Comparison of ENCODE assay signal across 30 cellular contexts in genomic region chr1:172581273-172581672, GRCh38. TPM values are rescaled to one million over a fixed set of nuclear protein-coding genes. Genes with fewer than 3 reads are reported as not detected.
DNase-seq lines count a peak whose midpoint lies in the region; ATAC-seq and TF ChIP-seq lines count a peak whose summit lies in the region.
"Had no signal": no experiment of that assay in that cellular context is flagged by ENCODE, and none has a peak within 500 bp of the region (broad histone marks: within the 10 kb centered on the region; RNA-seq: fewer than 3 reads in every experiment).

No MANE protein-coding gene starts in this region.

- H3K79me1 ChIP-seq in mesenchymal stem cell (replicated peaks; ENCODE audit: low read length, poor library complexity, severe bottlenecking), result no peaks in the 10 kb centered on the region

- H3K4me1 ChIP-seq in mesenchymal stem cell (ENCODE audit: control insufficient read depth, insufficient read depth, low read depth, low read length) (no peaks in the 10 kb centered on the region), smooth muscle cell (ENCODE audit: low read depth) (no peaks in the 10 kb centered on the region), upper lobe of right lung (no peaks in the 10 kb centered on the region)
- H3K4me1 ChIP-seq: prostate gland had no signal

- ATAC-seq in activated CD8-positive, alpha-beta T cell treated with anti-CD3 and anti-CD28 coated beads, Interleukin-2, amount 10 ng/mL, durations not matched to agents 7 days and 5 days, result no peak
- ATAC-seq in activated CD8-positive, alpha-beta T cell treated with anti-CD3 and anti-CD28 coated beads for 36 hours, result no peak
- no peak for ATAC-seq in T-helper 17 cell
- ATAC-seq in upper lobe of right lung, result no peak
- ATAC-seq in HG02678 (IDR thresholded peaks at IDR 0.05; ENCODE audit: unreplicated experiment), result no peak
- ATAC-seq: activated naive CD8-positive, alpha-beta T cell treated with anti-CD3 and anti-CD28 coated beads, Interleukin-2, amount 50 U/mL, for 24 hours; body of pancreas had no signal

- H4K8ac ChIP-seq in mesenchymal stem cell (ENCODE audit: low read length), result no peak overlapping the region

- no peak overlapping the region for H2AFZ ChIP-seq in mesenchymal stem cell (ENCODE audit: low read depth, low read length)
- H2AFZ ChIP-seq in smooth muscle cell (ENCODE audit: low read depth), result no peak overlapping the region

- H3K4ac ChIP-seq in mesenchymal stem cell (ENCODE audit: low read depth in 1 of 2, low read length in 2 of 2), result no peak overlapping the region

- H3K27ac ChIP-seq in mesenchymal stem cell (ENCODE audit: low read length, poor library complexity, severe bottlenecking) (no peak overlapping the region), smooth muscle cell (ENCODE audit: low read depth) (peak overlapping the region; percentile 36), upper lobe of right lung (no peak overlapping the region)
- H3K27ac ChIP-seq: epithelial cell of prostate, prostate gland, sigmoid colon had no signal

- peaks cover 20% of the 10 kb centered on the region for H3K79me2 ChIP-seq in smooth muscle cell (ENCODE audit: low read depth)

- no peaks in the 10 kb centered on the region for H3K9me3 Mint-ChIP-seq in activated CD8-positive, alpha-beta T cell treated with anti-CD3 and anti-CD28 coated beads, Interleukin-2, amount 10 ng/mL, durations not matched to agents 7 days and 5 days (ENCODE audit: insufficient read depth)
- H3K9me3 Mint-ChIP-seq in activated CD8-positive, alpha-beta T cell treated with anti-CD3 and anti-CD28 coated beads for 36 hours, result no peaks in the 10 kb centered on the region
- H3K9me3 Mint-ChIP-seq: activated naive CD8-positive, alpha-beta T cell treated with anti-CD3 and anti-CD28 coated beads, Interleukin-2, amount 50 U/mL, for 24 hours had no signal

- H3K4me3 ChIP-seq in mesenchymal stem cell (ENCODE audit: insufficient read depth in 1 of 2, low read depth in 1 of 2, low read length in 2 of 2), result no peak overlapping the region
- no peak overlapping the region for H3K4me3 ChIP-seq in smooth muscle cell
- no peak overlapping the region for H3K4me3 ChIP-seq in upper lobe of right lung
- H3K4me3 ChIP-seq: body of pancreas, lung, prostate gland, sigmoid colon had no signal

- POLR2A ChIA-PET in activated CD8-positive, alpha-beta T cell treated with anti-CD3 and anti-CD28 coated beads, Interleukin-2, amount 10 ng/mL, durations not matched to agents 7 days and 5 days (lab: Charles Lee), result no interaction called here
- POLR2A ChIA-PET in activated CD8-positive, alpha-beta T cell treated with anti-CD3 and anti-CD28 coated beads for 36 hours (lab: Charles Lee), result no interaction called here

- no peak overlapping the region for H2BK12ac ChIP-seq in mesenchymal stem cell (ENCODE audit: low read length in 2 of 2)

- H3K36me3 ChIP-seq in mesenchymal stem cell (ENCODE audit: control insufficient read depth in 1 of 2, insufficient read depth in 2 of 2, low read depth in 1 of 2, low read length in 2 of 2) (peaks cover 3 to 53% of the 10 kb centered on the region in 2 experiments), smooth muscle cell (ENCODE audit: low read depth) (peaks cover 8% of the 10 kb centered on the region), upper lobe of right lung (peaks cover 29% of the 10 kb centered on the region)
- H3K36me3 ChIP-seq: prostate gland had no signal

- H3K4me1 Mint-ChIP-seq in activated CD8-positive, alpha-beta T cell treated with anti-CD3 and anti-CD28 coated beads, Interleukin-2, amount 10 ng/mL, durations not matched to agents 7 days and 5 days (ENCODE audit: low read depth), result peaks cover 3% of the 10 kb centered on the region
- peaks cover 6% of the 10 kb centered on the region for H3K4me1 Mint-ChIP-seq in activated CD8-positive, alpha-beta T cell treated with anti-CD3 and anti-CD28 coated beads for 36 hours (ENCODE audit: low read depth)
- H3K4me1 Mint-ChIP-seq in T-helper 17 cell, result peaks cover 15% of the 10 kb centered on the region

- no peak overlapping the region for H3K18ac ChIP-seq in mesenchymal stem cell (ENCODE audit: low read depth in 1 of 2, low read length in 2 of 2)

- H3K23ac ChIP-seq in mesenchymal stem cell (ENCODE audit: low read length in 2 of 2), result no peak overlapping the region

- no peak for DNase-seq in activated CD8-positive, alpha-beta T cell treated with anti-CD3 and anti-CD28 coated beads, Interleukin-2, amount 10 ng/mL, durations not matched to agents 7 days and 5 days
- no peak for DNase-seq in activated CD8-positive, alpha-beta T cell treated with anti-CD3 and anti-CD28 coated beads for 36 hours
- DNase-seq in T-helper 17 cell, result no peak
- peak; percentile 10 for DNase-seq in mesenchymal stem cell
- no peak for DNase-seq in smooth muscle cell (lab: John Stamatoyannopoulos, UW; ENCODE audit: unreplicated experiment)
- no peak for DNase-seq in upper lobe of right lung
- DNase-seq in activated CD4-positive, alpha-beta T cell treated with anti-CD3 and anti-CD28 coated beads, Interleukin-2, amount 50 U/mL, for 48 hours, result no peak
- DNase-seq: 8988T; activated CD4-positive, alpha-beta T cell treated with anti-CD3 and anti-CD28 coated beads for 1 hour; activated gamma-delta T cell; activated naive CD8-positive, alpha-beta T cell treated with anti-CD3 and anti-CD28 coated beads, Interleukin-2, amount 50 U/mL, for 24 hours; activated T-cell treated with anti-CD3 and anti-CD28 coated beads for 4 hours; body of pancreas; H7; head of caudate nucleus; KG1; kidney glomerular epithelial cell; MM.1S; NCI-H1417; NCI-H2081; NCI-H345; SIG-M5; sigmoid colon; stimulated activated naive CD4-positive, alpha-beta T cell treated with Interleukin-2 at 50 U/mL for 16 hours; T-helper 1 cell had no signal

- no peaks in the 10 kb centered on the region for H3K27me3 ChIP-seq in mesenchymal stem cell (ENCODE audit: control insufficient read depth in 1 of 2, insufficient read depth in 1 of 2, low read length in 2 of 2)
- H3K27me3 ChIP-seq in smooth muscle cell (ENCODE audit: low read depth), result no peaks in the 10 kb centered on the region
- H3K27me3 ChIP-seq in upper lobe of right lung, result no peaks in the 10 kb centered on the region
- H3K27me3 ChIP-seq: body of pancreas, neutrophil, sigmoid colon had no signal

- no peak overlapping the region for H4K91ac ChIP-seq in mesenchymal stem cell (ENCODE audit: low read length)

- H3K14ac ChIP-seq in mesenchymal stem cell (ENCODE audit: low read length in 2 of 2), result no peak overlapping the region

- H3K9me3 ChIP-seq in T-helper 17 cell (ENCODE audit: control insufficient read depth, low read length, poor library complexity, severe bottlenecking) (no peaks in the 10 kb centered on the region), mesenchymal stem cell (ENCODE audit: control insufficient read depth, low read length) (no peaks in the 10 kb centered on the region), smooth muscle cell (replicated peaks; ENCODE audit: low read depth) (no peaks in the 10 kb centered on the region), upper lobe of right lung (no peaks in the 10 kb centered on the region)
- H3K9me3 ChIP-seq: body of pancreas, neutrophil, prostate gland, sigmoid colon had no signal

- H3K9ac ChIP-seq in mesenchymal stem cell (ENCODE audit: low read length) (no peak overlapping the region), smooth muscle cell (ENCODE audit: low read depth) (no peak overlapping the region)

- no peak for TF ChIP-seq CTCF in activated CD8-positive, alpha-beta T cell treated with anti-CD3 and anti-CD28 coated beads for 36 hours (IDR thresholded peaks at IDR 0.05)
- no peak for TF ChIP-seq CTCF in smooth muscle cell (IDR thresholded peaks at IDR 0.05; ENCODE audit: borderline replicate concordance, insufficient read depth, poor library complexity, severe bottlenecking)
- TF ChIP-seq CTCF in upper lobe of right lung (IDR thresholded peaks at IDR 0.05), result no peak

- intact Hi-C loops in activated CD8-positive, alpha-beta T cell treated with anti-CD3 and anti-CD28 coated beads for 36 hours (cut with micrococcal nuclease), result no loop called here
- intact Hi-C loops in upper lobe of right lung (cut with DNase I), result no loop called here

- no peaks in the 10 kb centered on the region for H3K27me3 Mint-ChIP-seq in activated CD8-positive, alpha-beta T cell treated with anti-CD3 and anti-CD28 coated beads, Interleukin-2, amount 10 ng/mL, durations not matched to agents 7 days and 5 days (ENCODE audit: low read depth)
- no peaks in the 10 kb centered on the region for H3K27me3 Mint-ChIP-seq in activated CD8-positive, alpha-beta T cell treated with anti-CD3 and anti-CD28 coated beads for 36 hours
- H3K27me3 Mint-ChIP-seq in T-helper 17 cell, result no peaks in the 10 kb centered on the region
- H3K27me3 Mint-ChIP-seq: activated naive CD8-positive, alpha-beta T cell treated with anti-CD3 and anti-CD28 coated beads, Interleukin-2, amount 50 U/mL, for 24 hours had no signal

- no peak overlapping the region for H3K4me3 Mint-ChIP-seq in activated CD8-positive, alpha-beta T cell treated with anti-CD3 and anti-CD28 coated beads, Interleukin-2, amount 10 ng/mL, durations not matched to agents 7 days and 5 days
- H3K4me3 Mint-ChIP-seq in activated CD8-positive, alpha-beta T cell treated with anti-CD3 and anti-CD28 coated beads for 36 hours, result no peak overlapping the region
- H3K4me3 Mint-ChIP-seq in T-helper 17 cell, result no peak overlapping the region
- H3K4me3 Mint-ChIP-seq: activated naive CD8-positive, alpha-beta T cell treated with anti-CD3 and anti-CD28 coated beads, Interleukin-2, amount 50 U/mL, for 24 hours had no signal

- H2AK5ac ChIP-seq in mesenchymal stem cell (ENCODE audit: low read length, severe bottlenecking), result no peak overlapping the region

- no peak overlapping the region for H2BK5ac ChIP-seq in mesenchymal stem cell (ENCODE audit: low read depth, low read length, poor library complexity, severe bottlenecking)

- no peak overlapping the region for H2BK15ac ChIP-seq in mesenchymal stem cell (ENCODE audit: low read depth, poor library complexity, severe bottlenecking)

- H4K20me1 ChIP-seq in smooth muscle cell (ENCODE audit: low read depth), result no peaks in the 10 kb centered on the region

- H3K27ac Mint-ChIP-seq in activated CD8-positive, alpha-beta T cell treated with anti-CD3 and anti-CD28 coated beads, Interleukin-2, amount 10 ng/mL, durations not matched to agents 7 days and 5 days, result peak overlapping the region; percentile 3
- no peak overlapping the region for H3K27ac Mint-ChIP-seq in activated CD8-positive, alpha-beta T cell treated with anti-CD3 and anti-CD28 coated beads for 36 hours
- peak overlapping the region; percentile 57 for H3K27ac Mint-ChIP-seq in T-helper 17 cell
- H3K27ac Mint-ChIP-seq: activated naive CD8-positive, alpha-beta T cell treated with anti-CD3 and anti-CD28 coated beads, Interleukin-2, amount 50 U/mL, for 24 hours had no signal

- H3K4me2 ChIP-seq in mesenchymal stem cell (ENCODE audit: low read length, poor library complexity, severe bottlenecking) (no peak overlapping the region), smooth muscle cell (peak overlapping the region; percentile 19)

- CTCF ChIA-PET in activated CD8-positive, alpha-beta T cell treated with anti-CD3 and anti-CD28 coated beads, Interleukin-2, amount 10 ng/mL, durations not matched to agents 7 days and 5 days (lab: Charles Lee), result interaction anchor here (0.9 to 1.3 kb wide), 3 partner anchors 139 to 146 kb away, joined by 3 to 4 read pairs (median 3); no protein-coding TSS in a partner anchor
- CTCF ChIA-PET in activated CD8-positive, alpha-beta T cell treated with anti-CD3 and anti-CD28 coated beads for 36 hours (lab: Charles Lee), result interaction anchor here (0.9 to 1.8 kb wide), 3 partner anchors 138 to 161 kb away, joined by 3 to 7 read pairs (median 3); no protein-coding TSS in a partner anchor

- H3F3A ChIP-seq in smooth muscle cell (ENCODE audit: low read depth), result no peaks in the 10 kb centered on the region

- H3K36me3 Mint-ChIP-seq in activated CD8-positive, alpha-beta T cell treated with anti-CD3 and anti-CD28 coated beads, Interleukin-2, amount 10 ng/mL, durations not matched to agents 7 days and 5 days (ENCODE audit: low read depth), result peaks cover 38% of the 10 kb centered on the region
- peaks cover 13% of the 10 kb centered on the region for H3K36me3 Mint-ChIP-seq in activated CD8-positive, alpha-beta T cell treated with anti-CD3 and anti-CD28 coated beads for 36 hours (ENCODE audit: low read depth)
- H3K36me3 Mint-ChIP-seq in T-helper 17 cell (ENCODE audit: low read depth), result peaks cover 3% of the 10 kb centered on the region

- no peak overlapping the region for H2BK120ac ChIP-seq in mesenchymal stem cell (ENCODE audit: low read depth, low read length)

RNA-seq across cellular contexts. Expression of gene SUCO, which starts 48.3 kb away (rescaled TPM):
- total RNA-seq in activated CD8-positive, alpha-beta T cell treated with anti-CD3 and anti-CD28 coated beads, Interleukin-2, amount 10 ng/mL, durations not matched to agents 7 days and 5 days, result 10 to 100 TPM; 38.4 to 42.6 TPM
- 10 to 100 TPM; 22.8 TPM for total RNA-seq in activated CD8-positive, alpha-beta T cell treated with anti-CD3 and anti-CD28 coated beads for 36 hours
- total RNA-seq in T-helper 17 cell (10 to 100 TPM; 86.9 to 95.8 TPM), smooth muscle cell (86.0 and 96.7 TPM in 2 replicates), upper lobe of right lung (34.1 TPM)
- 24.0 TPM for polyA plus RNA-seq in mesenchymal stem cell (2013, experiment 1 of 2)
- 23.6 TPM for polyA plus RNA-seq in mesenchymal stem cell (2013, experiment 2 of 2)
- 16.9 and 28.7 TPM in 2 replicates for polyA plus RNA-seq in smooth muscle cell
